In genomic region chr21:34745557-34746255, GRCh38 we compare ENCODE assay signal across 8 cellular contexts.
A peak's percentile ranks its signal among the peaks of the same experiment; 100 is the strongest.
DNase-seq lines count a peak whose midpoint lies in the region; ATAC-seq and TF ChIP-seq lines count a peak whose summit lies in the region.

No MANE protein-coding gene starts in this region.

- ATAC-seq in GM18505 (IDR thresholded peaks at IDR 0.05; ENCODE audit: unreplicated experiment) (peak; percentile 86), HG03135 (IDR thresholded peaks at IDR 0.05; ENCODE audit: unreplicated experiment) (peak; percentile 82)

- TF ChIP-seq POLR2A in GM18505 (IDR thresholded peaks at IDR 0.05; ENCODE audit: borderline replicate concordance, extremely low read depth, insufficient read depth, insufficient read length), result no peak

- DNase-seq in 8988T (peak; percentile 29), NCI-H345 (lab: John Stamatoyannopoulos, UW) (peak; percentile 79), cerebellum (ENCODE audit: low spot score) (peak; percentile 44), left kidney (ENCODE audit: low read depth, low spot score) (peak; percentile 91)
- peak; percentile 8 for DNase-seq in activated CD4-positive, CD25-positive, alpha-beta regulatory T cell treated with anti-CD3 and anti-CD28 coated beads, Interleukin-2, amount 50 U/mL, for 16 hours (ENCODE audit: low read depth, low spot score)
- DNase-seq in stimulated activated CD4-positive, alpha-beta T cell treated with anti-CD3 and anti-CD28 coated beads, Interleukin-4, amount 100 ng/mL, for 1 hour, result peak; percentile 37

Comparison
In these comparisons a context has a peak if more than half of its experiments do, and no peak if none do; other contexts are left out.
1. Peak in every context shown above with its lines: DNase-seq and ATAC-seq.
2. DNase-seq: peak in every context shown above with its lines; median percentile 91 in left kidney; 79 in NCI-H345; 44 in cerebellum; 37 in stimulated activated CD4-positive, alpha-beta T cell treated with anti-CD3 and anti-CD28 coated beads, Interleukin-4, amount 100 ng/mL, for 1 hour; 29 in 8988T; 8 in activated CD4-positive, CD25-positive, alpha-beta regulatory T cell treated with anti-CD3 and anti-CD28 coated beads, Interleukin-2, amount 50 U/mL, for 16 hours.